Comparison of ENCODE assay signal across 1 cellular context in genomic region chr2:84631985-84632384, GRCh38.
TF ChIP-seq lines count a peak whose summit lies in the region.

No MANE protein-coding gene starts in this region.

TF ChIP-seq in IMR-90, 13 proteins besides CTCF, POLR2A, EP300 and RAD21 (continued from another document):
- TF ChIP-seq MAFK (IDR thresholded peaks at IDR 0.05; ENCODE audit: low read depth, low read length), result no peak
- TF ChIP-seq MAZ (IDR thresholded peaks at IDR 0.05; ENCODE audit: borderline replicate concordance, low read depth, low read length), result no peak
- TF ChIP-seq RCOR1 (IDR thresholded peaks at IDR 0.05; ENCODE audit: insufficient replicate concordance, low read length), result no peak
- TF ChIP-seq CEBPB (IDR thresholded peaks at IDR 0.05; ENCODE audit: low read depth, low read length), result no peak
- no peak for TF ChIP-seq RFX5 (IDR thresholded peaks at IDR 0.05; ENCODE audit: low read depth, low read length)
- no peak for TF ChIP-seq CHD1 (IDR thresholded peaks at IDR 0.05; ENCODE audit: low read depth, low read length)
- no peak for TF ChIP-seq FOS (IDR thresholded peaks at IDR 0.05; ENCODE audit: low read depth, low read length)
- no peak for TF ChIP-seq MXI1 (IDR thresholded peaks at IDR 0.05; ENCODE audit: borderline replicate concordance, low read depth, low read length)
